17 cellular contexts compared by ENCODE assay signal in genomic region chr14:101627913-101628257, GRCh38.
A peak's percentile ranks its signal among the peaks of the same experiment; 100 is the strongest.
DNase-seq lines count a peak whose midpoint lies in the region; ATAC-seq, FAIRE-seq and TF ChIP-seq lines count a peak whose summit lies in the region.
"Had no signal": no experiment of that assay in that cellular context is flagged by ENCODE, and none has a peak within 500 bp of the region (broad histone marks: within the 10 kb centered on the region; RNA-seq: fewer than 3 reads in every experiment).

No MANE protein-coding gene starts in this region.

- no peak overlapping the region for H4K5ac ChIP-seq in mesendoderm (ENCODE audit: low read length)

- H3K4me3 Mint-ChIP-seq in astrocyte (ENCODE audit: unreplicated experiment): no peak overlapping the region
- H3K4me3 Mint-ChIP-seq: activated CD4-positive, alpha-beta T cell treated with anti-CD3 and anti-CD28 coated beads, Interleukin-2, amount 10 ng/mL, durations not matched to agents 24 days and 14 days; CD8-positive, alpha-beta memory T cell; effector memory CD8-positive, alpha-beta T cell; neural crest cell; stimulated activated effector memory CD8-positive, alpha-beta T cell treated with anti-CD3 and anti-CD28 coated beads, Interleukin-12 subunit alpha, Interleukin-12 subunit beta, amount 100 ng/mL, for 72 hours had no signal

- WGBS in HepG2 (ENCODE audit: low lambda C conversion rate): 75% methylated on average over 11 of the region's 15 CpGs
- WGBS in right lobe of liver (ENCODE audit: insufficient coverage, low coverage, low lambda C conversion rate, missing lambda C conversion rate): 58% methylated on average over 9 of the region's 15 CpGs
- WGBS in mesendoderm (ENCODE audit: extremely low coverage, insufficient coverage, low lambda C conversion rate): no CpG with 5 or more reads among the region's 15 CpGs

- no peaks in the 10 kb centered on the region for H3K9me3 Mint-ChIP-seq in astrocyte (ENCODE audit: unreplicated experiment)
- H3K9me3 Mint-ChIP-seq: activated CD4-positive, alpha-beta T cell treated with anti-CD3 and anti-CD28 coated beads, Interleukin-2, amount 10 ng/mL, durations not matched to agents 24 days and 14 days; CD8-positive, alpha-beta memory T cell; effector memory CD8-positive, alpha-beta T cell; IgD-negative memory B cell; mesothelial cell of epicardium; neural crest cell; stimulated activated effector memory CD8-positive, alpha-beta T cell treated with anti-CD3 and anti-CD28 coated beads, Interleukin-12 subunit alpha, Interleukin-12 subunit beta, amount 100 ng/mL, for 72 hours had no signal

- H3K27ac ChIP-seq in HepG2 (ENCODE audit: extremely low read length, insufficient read depth, low read length): no peak overlapping the region
- no peak overlapping the region for H3K27ac ChIP-seq in right lobe of liver
- no peak overlapping the region for H3K27ac ChIP-seq in astrocyte (ENCODE audit: low read depth, low read length)
- H3K27ac ChIP-seq in mesendoderm (ENCODE audit: low read depth, low read length): no peak overlapping the region
- no peak overlapping the region for H3K27ac ChIP-seq in RWPE1

- TF ChIP-seq RAD21 in HepG2 (CRISPR knock-in tag; IDR thresholded peaks at IDR 0.05): no peak

- H4K8ac ChIP-seq in mesendoderm (ENCODE audit: low read depth, low read length): no peak overlapping the region

- no peak overlapping the region for H2AFZ ChIP-seq in HepG2 (ENCODE audit: low read length)
- H2AFZ ChIP-seq in astrocyte (ENCODE audit: low read depth, low read length): peak overlapping the region; percentile 95

- H3K9ac ChIP-seq in HepG2 (ENCODE audit: insufficient read depth, low read depth, low read length) (no peak overlapping the region), astrocyte (ENCODE audit: low read length) (no peak overlapping the region), mesendoderm (ENCODE audit: low read length) (no peak overlapping the region)

- DNase-seq in HepG2 (ENCODE audit: low spot score) (no peak), right lobe of liver (no peak), astrocyte (ENCODE audit: low read depth) (no peak), mesendoderm (no peak), middle frontal gyrus (ENCODE audit: extremely low spot score, low spot score) (no peak), NCI-H2081 treated with DMSO at 0.1 percent for 48 hours (lab: John Stamatoyannopoulos, UW) (no peak), RWPE1 (ENCODE audit: low spot score) (no peak)

- FAIRE-seq in HepG2 (lab: Jason Lieb, UNC): no peak
- no peak for FAIRE-seq in astrocyte (lab: Jason Lieb, UNC)
- FAIRE-seq: kidney had no signal

- CTCF ChIA-PET in HepG2 (lab: Yijun Ruan, JAX; ENCODE audit: low intra/inter-chr PET ratio, low total read pairs) (interaction anchor here (1.2 to 1.9 kb wide), 3 partner anchors 445 to 726 kb away, joined by 8 to 17 read pairs (median 9); no protein-coding TSS in a partner anchor), RWPE1 (lab: Yijun Ruan, JAX) (interaction anchor here (0.7 to 1.7 kb wide), 3 partner anchors 392 to 777 kb away, joined by 3 to 7 read pairs (median 4); no protein-coding TSS in a partner anchor)

- no peak overlapping the region for H3K27ac Mint-ChIP-seq in astrocyte (ENCODE audit: unreplicated experiment)
- H3K27ac Mint-ChIP-seq: activated CD4-positive, alpha-beta T cell treated with anti-CD3 and anti-CD28 coated beads, Interleukin-2, amount 10 ng/mL, durations not matched to agents 24 days and 14 days; effector memory CD8-positive, alpha-beta T cell; IgD-negative memory B cell; mesothelial cell of epicardium; stimulated activated effector memory CD8-positive, alpha-beta T cell treated with anti-CD3 and anti-CD28 coated beads, Interleukin-12 subunit alpha, Interleukin-12 subunit beta, amount 100 ng/mL, for 72 hours had no signal

- in situ Hi-C loops in HepG2 (cut with HindIII; ENCODE audit: extremely low pct_ligation_motif_present, low pct_unique_long_range_greater_than_20kb): loop anchor here (5.0 kb wide), 2 partner anchors 446 to 716 kb away; no protein-coding TSS in a partner anchor

- no peak for TF ChIP-seq EP300 in HepG2 (IDR thresholded peaks at IDR 0.05; ENCODE audit: low read depth in 2 of 2, low read length in 2 of 2)
- TF ChIP-seq EP300 in HepG2 (CRISPR knock-in tag; IDR thresholded peaks at IDR 0.05; ENCODE audit: borderline replicate concordance): no peak

- H3K79me2 ChIP-seq in HepG2 (ENCODE audit: insufficient read depth, low read length) (no peaks in the 10 kb centered on the region), astrocyte (ENCODE audit: insufficient read depth, low read length) (no peaks in the 10 kb centered on the region), mesendoderm (ENCODE audit: control insufficient read depth, insufficient read depth, low read length) (no peaks in the 10 kb centered on the region)

- H3K9me3 ChIP-seq in HepG2 (ENCODE audit: low read length) (no peaks in the 10 kb centered on the region), right lobe of liver (no peaks in the 10 kb centered on the region), astrocyte (ENCODE audit: insufficient read depth, low read depth, low read length) (no peaks in the 10 kb centered on the region)
- H3K9me3 ChIP-seq: tibial nerve had no signal

- TF ChIP-seq CTCF in HepG2 (CRISPR knock-in tag; IDR thresholded peaks at IDR 0.05) (no peak), right lobe of liver (IDR thresholded peaks at IDR 0.05) (no peak), astrocyte (IDR thresholded peaks at IDR 0.05; ENCODE audit: insufficient read depth, low read depth, low read length) (no peak), RWPE1 (conservative IDR thresholded peaks at IDR 0.05; ENCODE audit: low read depth) (no peak)

- H3K79me1 ChIP-seq in mesendoderm (ENCODE audit: low read length): no peaks in the 10 kb centered on the region

- H4K20me1 ChIP-seq in HepG2 (ENCODE audit: insufficient read depth, low read length): no peaks in the 10 kb centered on the region
- no peaks in the 10 kb centered on the region for H4K20me1 ChIP-seq in astrocyte (ENCODE audit: insufficient read depth, low read length)

- BruUV-seq in HepG2 (replicated peaks; lab: Mats Ljungman, UMichigan): no TSS peak

- H3K18ac ChIP-seq in mesendoderm (ENCODE audit: low read length): no peak overlapping the region

- no peaks in the 10 kb centered on the region for H3K36me3 ChIP-seq in HepG2 (replicated peaks in 1 of 2; ENCODE audit: control insufficient read depth in 1 of 2, insufficient read depth in 2 of 2, low read length in 2 of 2)
- H3K36me3 ChIP-seq in right lobe of liver: no peaks in the 10 kb centered on the region
- H3K36me3 ChIP-seq in astrocyte (ENCODE audit: insufficient read depth, low read length): no peaks in the 10 kb centered on the region
- no peaks in the 10 kb centered on the region for H3K36me3 ChIP-seq in mesendoderm (ENCODE audit: control insufficient read depth, insufficient read depth, low read length)
- H3K36me3 ChIP-seq: tibial nerve had no signal

- no peak for TF ChIP-seq POLR2A in HepG2 (IDR thresholded peaks at IDR 0.05; ENCODE audit: insufficient read depth in 1 of 2, low read depth in 2 of 2, low read length in 2 of 2)
- TF ChIP-seq POLR2A in right lobe of liver (IDR thresholded peaks at IDR 0.05): no peak

- peaks cover 15% of the 10 kb centered on the region for H3K4me1 ChIP-seq in HepG2 (ENCODE audit: insufficient read depth, low read length)
- peaks cover 0 to 7% (median 0%) of the 10 kb centered on the region in 4 donors for H3K4me1 ChIP-seq in right lobe of liver
- H3K4me1 ChIP-seq in astrocyte (ENCODE audit: insufficient read depth, low read length): no peaks in the 10 kb centered on the region
- peaks cover 5% of the 10 kb centered on the region for H3K4me1 ChIP-seq in mesendoderm (ENCODE audit: control insufficient read depth, low read depth, low read length)

- H2BK5ac ChIP-seq in mesendoderm (ENCODE audit: low read length): no peak overlapping the region

- H3K56ac ChIP-seq in mesendoderm (ENCODE audit: low read length): peak overlapping the region; percentile 25

- ATAC-seq in HepG2: no peak
- no peak for ATAC-seq in right lobe of liver
- no peak for ATAC-seq in GM21515 (IDR thresholded peaks at IDR 0.05; ENCODE audit: unreplicated experiment)

- POLR2A ChIA-PET in HepG2 (lab: Yijun Ruan, JAX): no interaction called here
- POLR2A ChIA-PET in RWPE1 (lab: Yijun Ruan, JAX; ENCODE audit: low non-redundant PET): no interaction called here

- peak overlapping the region; percentile 40 for H3K4ac ChIP-seq in mesendoderm (ENCODE audit: low read depth, low read length)

- H2AK5ac ChIP-seq in mesendoderm (ENCODE audit: low read length): no peak overlapping the region

- no peak overlapping the region for H2BK120ac ChIP-seq in mesendoderm (ENCODE audit: low read depth, low read length)

- H3K4me3 ChIP-seq in HepG2 (replicated peaks in 1 of 3; ENCODE audit: insufficient read depth in 1 of 3, low read depth in 2 of 3, low read length in 3 of 3): no peak overlapping the region
- no peak overlapping the region for H3K4me3 ChIP-seq in right lobe of liver
- no peak overlapping the region for H3K4me3 ChIP-seq in astrocyte (ENCODE audit: insufficient read depth, low read depth, low read length)
- H3K4me3 ChIP-seq in mesendoderm (ENCODE audit: low read length): no peak overlapping the region

- H3K4me2 ChIP-seq in HepG2 (ENCODE audit: low read depth, low read length) (no peak overlapping the region), astrocyte (ENCODE audit: low read length) (peak overlapping the region; percentile 82), mesendoderm (ENCODE audit: low read length) (no peak overlapping the region)

- H3K27me3 Mint-ChIP-seq in astrocyte (ENCODE audit: low read depth, unreplicated experiment): peaks cover 54% of the 10 kb centered on the region

- H3K27me3 ChIP-seq in HepG2 (ENCODE audit: control insufficient read depth in 1 of 2, insufficient read depth in 2 of 2, low read length in 2 of 2): peaks cover 1 to 21% of the 10 kb centered on the region in 2 experiments; a peak in 2 of 5 replicates
- no peaks in the 10 kb centered on the region for H3K27me3 ChIP-seq in right lobe of liver
- H3K27me3 ChIP-seq in astrocyte (ENCODE audit: insufficient read depth, low read length): peaks cover 5% of the 10 kb centered on the region
- no peaks in the 10 kb centered on the region for H3K27me3 ChIP-seq in mesendoderm (ENCODE audit: insufficient read depth, low read length, poor library complexity)
- H3K27me3 ChIP-seq: tibial nerve had no signal

- no peak overlapping the region for H3K23ac ChIP-seq in mesendoderm (ENCODE audit: low read length)

- H3K4me1 Mint-ChIP-seq in astrocyte (ENCODE audit: low read depth, unreplicated experiment): no peaks in the 10 kb centered on the region
- H3K4me1 Mint-ChIP-seq: activated CD4-positive, alpha-beta T cell treated with anti-CD3 and anti-CD28 coated beads, Interleukin-2, amount 10 ng/mL, durations not matched to agents 24 days and 14 days had no signal

- no peak overlapping the region for H2BK15ac ChIP-seq in mesendoderm (replicated peaks; ENCODE audit: low read depth)

- intact Hi-C loops in HepG2 (cut with micrococcal nuclease; ENCODE audit: unreplicated experiment): loop anchor here (1.0 to 5.0 kb wide), 3 partner anchors 391 to 726 kb away; no protein-coding TSS in a partner anchor
- intact Hi-C loops in right lobe of liver (cut with DNase I): loop anchor here (5.0 to 10.0 kb wide), 3 partner anchors 393 to 776 kb away; no protein-coding TSS in a partner anchor

- no peaks in the 10 kb centered on the region for H3K36me3 Mint-ChIP-seq in astrocyte (ENCODE audit: low read depth, unreplicated experiment)
- H3K36me3 Mint-ChIP-seq: CD8-positive, alpha-beta memory T cell; mesothelial cell of epicardium; stimulated activated effector memory CD8-positive, alpha-beta T cell treated with anti-CD3 and anti-CD28 coated beads, Interleukin-12 subunit alpha, Interleukin-12 subunit beta, amount 100 ng/mL, for 72 hours had no signal
